26 cellular contexts compared by ENCODE assay signal in genomic region chr13:21641629-21642028, GRCh38.
"Had no signal": no experiment of that assay in that cellular context is flagged by ENCODE, and none has a peak within 500 bp of the region (broad histone marks: within the 10 kb centered on the region; RNA-seq: fewer than 3 reads in every experiment).

No MANE protein-coding gene starts in this region.

- H3K9me3 ChIP-seq: stomach, thyroid gland, upper lobe of left lung had no signal

- H3K27me3 Mint-ChIP-seq: activated CD4-positive, alpha-beta T cell treated with anti-CD3 and anti-CD28 coated beads for 36 hours; activated naive CD8-positive, alpha-beta T cell had no signal

- H3K27ac ChIP-seq: cardiac muscle cell, coronary artery, dorsolateral prefrontal cortex, gastroesophageal sphincter, stomach, thyroid gland, upper lobe of left lung had no signal

- ATAC-seq: activated CD4-positive, alpha-beta T cell treated with anti-CD3 and anti-CD28 coated beads for 36 hours; activated CD8-positive, alpha-beta memory T cell treated with anti-CD3 and anti-CD28 coated beads, Interleukin-2, amount 10 ng/mL, durations not matched to agents 7 days and 5 days; activated CD8-positive, alpha-beta T cell treated with anti-CD3 and anti-CD28 coated beads, Interleukin-2, amount 10 ng/mL, durations not matched to agents 7 days and 5 days; activated T-cell treated with anti-CD3 and anti-CD28 coated beads, Interleukin-2, amount 50 U/mL, for 72 hours; gastroesophageal sphincter; natural killer cell treated with Interleukin-12 subunit alpha and Interleukin-12 subunit beta and Interleukin-15 and Interleukin-18, amount 100 ng/mL, for 72 hours; right cardiac atrium had no signal

- H3K4me3 ChIP-seq: cardiac muscle cell, coronary artery, dorsolateral prefrontal cortex, gastroesophageal sphincter, stomach, thyroid gland, upper lobe of left lung had no signal

- DNase-seq: activated CD4-positive, alpha-beta T cell treated with anti-CD3 and anti-CD28 coated beads for 36 hours; activated CD4-positive, CD25-positive, alpha-beta regulatory T cell; activated CD8-positive, alpha-beta memory T cell treated with anti-CD3 and anti-CD28 coated beads, Interleukin-2, amount 10 ng/mL, durations not matched to agents 7 days and 5 days; activated CD8-positive, alpha-beta T cell treated with anti-CD3 and anti-CD28 coated beads, Interleukin-2, amount 10 ng/mL, durations not matched to agents 7 days and 5 days; activated effector memory CD4-positive, alpha-beta T cell treated with Interleukin-2 at 50 U/mL for 16 hours; activated naive CD4-positive, alpha-beta T cell treated with Interleukin-2 at 50 U/mL for 16 hours; activated T-cell treated with anti-CD3 and anti-CD28 coated beads, Interleukin-2, amount 50 U/mL, for 72 hours; anterior cingulate cortex; dorsolateral prefrontal cortex; effector memory CD4-positive, alpha-beta T cell; head of caudate nucleus; hypothalamus; immature natural killer cell; mesenchymal stem cell; right cardiac atrium; stimulated activated CD4-positive, alpha-beta T cell treated with anti-CD3 and anti-CD28 coated beads, Interleukin-15, amount 100 ng/mL, for 24 hours; stimulated activated CD4-positive, alpha-beta T cell treated with anti-CD3 and anti-CD28 coated beads, Interleukin-2, amount 100 ng/mL, for 24 hours; stimulated activated naive B cell treated with anti-CD40 and anti-IgM and Interleukin-4, amounts not matched to agents 10 μg/mL and 1 μg/mL and 100 μg/mL, for 72 hours; stomach; thyroid gland; upper lobe of left lung had no signal

- H3K27ac Mint-ChIP-seq: activated CD4-positive, alpha-beta T cell treated with anti-CD3 and anti-CD28 coated beads for 36 hours; activated CD8-positive, alpha-beta memory T cell treated with anti-CD3 and anti-CD28 coated beads, Interleukin-2, amount 10 ng/mL, durations not matched to agents 7 days and 5 days; activated CD8-positive, alpha-beta T cell treated with anti-CD3 and anti-CD28 coated beads, Interleukin-2, amount 10 ng/mL, durations not matched to agents 7 days and 5 days; activated naive CD8-positive, alpha-beta T cell; activated T-cell treated with anti-CD3 and anti-CD28 coated beads, Interleukin-2, amount 50 U/mL, for 72 hours; immature natural killer cell; natural killer cell treated with Interleukin-12 subunit alpha and Interleukin-12 subunit beta and Interleukin-15 and Interleukin-18, amount 100 ng/mL, for 72 hours; stimulated activated naive B cell treated with anti-CD40 and anti-IgM and Interleukin-4, amounts not matched to agents 10 μg/mL and 1 μg/mL and 100 μg/mL, for 72 hours had no signal

- H3K27me3 ChIP-seq: cardiac muscle cell, thyroid gland, upper lobe of left lung had no signal

- H3K9me3 Mint-ChIP-seq: activated T-cell treated with anti-CD3 and anti-CD28 coated beads, Interleukin-2, amount 50 U/mL, for 72 hours; immature natural killer cell; natural killer cell treated with Interleukin-12 subunit alpha and Interleukin-12 subunit beta and Interleukin-15 and Interleukin-18, amount 100 ng/mL, for 72 hours; stimulated activated naive B cell treated with anti-CD40 and anti-IgM and Interleukin-4, amounts not matched to agents 10 μg/mL and 1 μg/mL and 100 μg/mL, for 72 hours had no signal

- H3K36me3 Mint-ChIP-seq: activated CD8-positive, alpha-beta memory T cell treated with anti-CD3 and anti-CD28 coated beads, Interleukin-2, amount 10 ng/mL, durations not matched to agents 7 days and 5 days; activated naive CD8-positive, alpha-beta T cell; immature natural killer cell; natural killer cell treated with Interleukin-12 subunit alpha and Interleukin-12 subunit beta and Interleukin-15 and Interleukin-18, amount 100 ng/mL, for 72 hours; stimulated activated naive B cell treated with anti-CD40 and anti-IgM and Interleukin-4, amounts not matched to agents 10 μg/mL and 1 μg/mL and 100 μg/mL, for 72 hours had no signal

- H3K36me3 ChIP-seq: cardiac muscle cell, gastroesophageal sphincter, stomach, thyroid gland, upper lobe of left lung had no signal

- H3K4me3 Mint-ChIP-seq: activated CD4-positive, alpha-beta T cell treated with anti-CD3 and anti-CD28 coated beads for 36 hours; activated CD8-positive, alpha-beta memory T cell treated with anti-CD3 and anti-CD28 coated beads, Interleukin-2, amount 10 ng/mL, durations not matched to agents 7 days and 5 days; activated CD8-positive, alpha-beta T cell treated with anti-CD3 and anti-CD28 coated beads, Interleukin-2, amount 10 ng/mL, durations not matched to agents 7 days and 5 days; activated naive CD8-positive, alpha-beta T cell; activated T-cell treated with anti-CD3 and anti-CD28 coated beads, Interleukin-2, amount 50 U/mL, for 72 hours; immature natural killer cell; natural killer cell treated with Interleukin-12 subunit alpha and Interleukin-12 subunit beta and Interleukin-15 and Interleukin-18, amount 100 ng/mL, for 72 hours; stimulated activated naive B cell treated with anti-CD40 and anti-IgM and Interleukin-4, amounts not matched to agents 10 μg/mL and 1 μg/mL and 100 μg/mL, for 72 hours had no signal

- H3K4me1 ChIP-seq: gastroesophageal sphincter, upper lobe of left lung had no signal

- H3K4me1 Mint-ChIP-seq: activated CD4-positive, alpha-beta T cell treated with anti-CD3 and anti-CD28 coated beads for 36 hours had no signal
